ENCODE assay signal across 25 cellular contexts in genomic region chr6:81933089-81933488, GRCh38.
"Had no signal": no experiment of that assay in that cellular context is flagged by ENCODE, and none has a peak within 500 bp of the region (broad histone marks: within the 10 kb centered on the region; RNA-seq: fewer than 3 reads in every experiment).

No MANE protein-coding gene starts in this region.

- H3K36me3 ChIP-seq: suprapubic skin, tibial artery, upper lobe of right lung had no signal

- H3K9me3 ChIP-seq: mucosa of descending colon, suprapubic skin, tibial artery, upper lobe of right lung had no signal

- H3K36me3 Mint-ChIP-seq: activated naive CD4-positive, alpha-beta T cell treated with anti-CD3 and anti-CD28 coated beads, Interleukin-2, amount 50 U/mL, for 24 hours; natural killer cell treated with Interleukin-12 subunit alpha and Interleukin-12 subunit beta and Interleukin-15 and Interleukin-18, amount 100 ng/mL, for 72 hours had no signal

- H3K4me3 Mint-ChIP-seq: activated CD4-positive, alpha-beta memory T cell treated with anti-CD3 and anti-CD28 coated beads, Interleukin-2, amount 10 ng/mL, durations not matched to agents 7 days and 5 days; activated CD4-positive, alpha-beta T cell treated with anti-CD3 and anti-CD28 coated beads, Interleukin-2, amount 10 ng/mL, durations not matched to agents 24 days and 14 days; activated naive CD4-positive, alpha-beta T cell treated with anti-CD3 and anti-CD28 coated beads, Interleukin-2, amount 50 U/mL, for 24 hours; activated naive CD8-positive, alpha-beta T cell treated with anti-CD3 and anti-CD28 coated beads, Interleukin-2, amount 50 U/mL, for 24 hours; activated T-cell treated with anti-CD3 and anti-CD28 coated beads, Interleukin-2, amount 50 U/mL, for 4 hours; effector memory CD8-positive, alpha-beta T cell; natural killer cell treated with Interleukin-12 subunit alpha and Interleukin-12 subunit beta and Interleukin-15 and Interleukin-18, amount 100 ng/mL, for 72 hours had no signal

- H3K4me1 Mint-ChIP-seq: activated CD4-positive, alpha-beta memory T cell treated with anti-CD3 and anti-CD28 coated beads, Interleukin-2, amount 10 ng/mL, durations not matched to agents 7 days and 5 days; activated CD4-positive, alpha-beta T cell treated with anti-CD3 and anti-CD28 coated beads, Interleukin-2, amount 10 ng/mL, durations not matched to agents 24 days and 14 days; activated naive CD4-positive, alpha-beta T cell treated with anti-CD3 and anti-CD28 coated beads, Interleukin-2, amount 50 U/mL, for 24 hours; activated naive CD8-positive, alpha-beta T cell treated with anti-CD3 and anti-CD28 coated beads, Interleukin-2, amount 50 U/mL, for 24 hours had no signal

- H3K27me3 Mint-ChIP-seq: activated CD4-positive, alpha-beta memory T cell treated with anti-CD3 and anti-CD28 coated beads, Interleukin-2, amount 10 ng/mL, durations not matched to agents 7 days and 5 days; activated CD4-positive, alpha-beta T cell treated with anti-CD3 and anti-CD28 coated beads, Interleukin-2, amount 10 ng/mL, durations not matched to agents 24 days and 14 days; activated naive CD4-positive, alpha-beta T cell treated with anti-CD3 and anti-CD28 coated beads, Interleukin-2, amount 50 U/mL, for 24 hours; activated naive CD8-positive, alpha-beta T cell treated with anti-CD3 and anti-CD28 coated beads, Interleukin-2, amount 50 U/mL, for 24 hours; effector memory CD8-positive, alpha-beta T cell; natural killer cell treated with Interleukin-12 subunit alpha and Interleukin-12 subunit beta and Interleukin-15 and Interleukin-18, amount 100 ng/mL, for 72 hours had no signal

- H3K4me3 ChIP-seq: mucosa of descending colon, suprapubic skin, tibial artery, upper lobe of right lung had no signal

- H3K27me3 ChIP-seq: suprapubic skin, tibial artery, upper lobe of right lung had no signal

- H3K27ac ChIP-seq: suprapubic skin, tibial artery, upper lobe of right lung had no signal

- ATAC-seq: activated naive CD8-positive, alpha-beta T cell treated with anti-CD3 and anti-CD28 coated beads, Interleukin-2, amount 50 U/mL, for 24 hours; activated T-cell treated with anti-CD3 and anti-CD28 coated beads, Interleukin-2, amount 50 U/mL, for 4 hours; effector memory CD8-positive, alpha-beta T cell; left cardiac atrium; left ventricle myocardium superior; right cardiac atrium; upper lobe of right lung had no signal

- H3K27ac Mint-ChIP-seq: activated CD4-positive, alpha-beta memory T cell treated with anti-CD3 and anti-CD28 coated beads, Interleukin-2, amount 10 ng/mL, durations not matched to agents 7 days and 5 days; activated CD4-positive, alpha-beta T cell treated with anti-CD3 and anti-CD28 coated beads, Interleukin-2, amount 10 ng/mL, durations not matched to agents 24 days and 14 days; activated naive CD4-positive, alpha-beta T cell treated with anti-CD3 and anti-CD28 coated beads, Interleukin-2, amount 50 U/mL, for 24 hours; activated naive CD8-positive, alpha-beta T cell treated with anti-CD3 and anti-CD28 coated beads, Interleukin-2, amount 50 U/mL, for 24 hours; activated T-helper 2 cell treated with anti-CD3 and anti-CD28 coated beads, Interferon-gamma antibody, Interleukin-2, Interleukin-4, amounts not matched to agents 10 μg/mL and 5 μg/mL and 100 μg/mL, durations not matched to agents 14 hours and 24 hours and 36 hours; effector memory CD8-positive, alpha-beta T cell; natural killer cell treated with Interleukin-12 subunit alpha and Interleukin-12 subunit beta and Interleukin-15 and Interleukin-18, amount 100 ng/mL, for 72 hours had no signal

- H3K9me3 Mint-ChIP-seq: activated CD4-positive, alpha-beta T cell treated with anti-CD3 and anti-CD28 coated beads, Interleukin-2, amount 10 ng/mL, durations not matched to agents 24 days and 14 days; activated naive CD4-positive, alpha-beta T cell treated with anti-CD3 and anti-CD28 coated beads, Interleukin-2, amount 50 U/mL, for 24 hours; activated T-helper 2 cell treated with anti-CD3 and anti-CD28 coated beads, Interferon-gamma antibody, Interleukin-2, Interleukin-4, amounts not matched to agents 10 μg/mL and 5 μg/mL and 100 μg/mL, durations not matched to agents 14 hours and 24 hours and 36 hours had no signal

- H3K4me1 ChIP-seq: upper lobe of right lung had no signal

- DNase-seq: activated CD4-positive, alpha-beta memory T cell treated with anti-CD3 and anti-CD28 coated beads, Interleukin-2, amount 10 ng/mL, durations not matched to agents 7 days and 5 days; activated CD4-positive, alpha-beta T cell treated with anti-CD3 and anti-CD28 coated beads, Interleukin-2, amount 10 ng/mL, durations not matched to agents 24 days and 14 days; activated CD4-positive, CD25-positive, alpha-beta regulatory T cell treated with anti-CD3 and anti-CD28 coated beads, Interleukin-2, amount 50 U/mL, for 72 hours; activated naive CD8-positive, alpha-beta T cell treated with anti-CD3 and anti-CD28 coated beads, Interleukin-2, amount 50 U/mL, for 24 hours; activated T-cell treated with anti-CD3 and anti-CD28 coated beads, Interleukin-2, amount 50 U/mL, for 4 hours; amygdala; caudate nucleus; cortex of kidney; effector memory CD8-positive, alpha-beta T cell; head of caudate nucleus; hippocampal formation; left cardiac atrium; left ventricle myocardium superior; mucosa of descending colon; posterior cingulate gyrus; right cardiac atrium; stimulated activated CD4-positive, alpha-beta T cell treated with anti-CD3 and anti-CD28 coated beads, Interleukin-15, amount 100 ng/mL, for 24 hours; stimulated activated CD4-positive, alpha-beta T cell treated with anti-CD3 and anti-CD28 coated beads, Interleukin-2, amount 100 ng/mL, for 24 hours; stimulated activated naive CD4-positive, alpha-beta T cell; tibial artery; upper lobe of right lung had no signal
